ENCODE assay signal across 8 cellular contexts in genomic region chr22:40637181-40638150, GRCh38. TPM values are rescaled to one million over a fixed set of nuclear protein-coding genes. Genes with fewer than 3 reads are reported as not detected.
A peak's percentile ranks its signal among the peaks of the same experiment; 100 is the strongest.
DNase-seq lines count a peak whose midpoint lies in the region; ATAC-seq, FAIRE-seq and TF ChIP-seq lines count a peak whose summit lies in the region.

No MANE protein-coding gene starts in this region.

- ATAC-seq in HCT116 (peak; percentile 4), left cardiac atrium (peak; percentile 5 to 26), GM21367 (IDR thresholded peaks at IDR 0.05; ENCODE audit: unreplicated experiment) (no peak)
- ATAC-seq in activated naive CD4-positive, alpha-beta T cell treated with anti-CD3 and anti-CD28 coated beads, Interleukin-2, amount 50 U/mL, for 72 hours = peak; percentile 49 to 57

- no peak for TF ChIP-seq CTCF in HCT116 (IDR thresholded peaks at IDR 0.05 in 2 of 3, conservative IDR thresholded peaks at IDR 0.05 in 1 of 3; ENCODE audit: borderline replicate concordance in 1 of 3, insufficient read depth in 1 of 3, low read depth in 2 of 3, low read length in 2 of 3)

- peaks cover 33% of the 10 kb centered on the region for H3K4me1 ChIP-seq in CD4-positive, alpha-beta memory T cell (ENCODE audit: insufficient read depth, low read length)
- peaks cover 11 to 28% of the 10 kb centered on the region in 2 experiments; a peak in 3 of 4 replicates for H3K4me1 ChIP-seq in HCT116 (ENCODE audit: control insufficient read depth in 1 of 2, insufficient read depth in 2 of 2, low read length in 2 of 2)

- peak overlapping the region; percentile 98 for H3K4me2 ChIP-seq in HCT116 (ENCODE audit: low read length)

- peak overlapping the region; percentile 95 to 98 for H3K4me3 ChIP-seq in CD4-positive, alpha-beta memory T cell (ENCODE audit: low read length in 2 of 2)
- H3K4me3 ChIP-seq in HCT116 (replicated peaks in 1 of 2; ENCODE audit: low read depth in 1 of 2, low read length in 2 of 2) (peak overlapping the region; percentile 56 to 90), skeletal muscle cell (ENCODE audit: low read depth, low read length) (peak overlapping the region; percentile 82)

- H3K27ac ChIP-seq in CD4-positive, alpha-beta memory T cell (ENCODE audit: low read depth, low read length) = peak overlapping the region; percentile 85
- H3K27ac ChIP-seq in HCT116 (ENCODE audit: low read depth, low read length) = peak overlapping the region; percentile 60

- TF ChIP-seq POLR2A in HCT116 (IDR thresholded peaks at IDR 0.05; ENCODE audit: borderline replicate concordance, extremely low read depth, insufficient read depth, insufficient read length) = no peak

- peaks cover 0 to 1% (median 0%) of the 10 kb centered on the region in 8 donors for H3K9me3 Mint-ChIP-seq in CD4-positive, alpha-beta memory T cell
- no peaks in the 10 kb centered on the region for H3K9me3 Mint-ChIP-seq in activated naive CD4-positive, alpha-beta T cell treated with anti-CD3 and anti-CD28 coated beads, Interleukin-2, amount 50 U/mL, for 72 hours

- peaks cover 5% of the 10 kb centered on the region; the same call in 1 of the 2 replicates for H4K20me1 ChIP-seq in HCT116 (ENCODE audit: insufficient read depth)

- no peak overlapping the region for H2AFZ ChIP-seq in HCT116 (ENCODE audit: low read depth, low read length, poor library complexity, severe bottlenecking)

- H3K27me3 Mint-ChIP-seq in CD4-positive, alpha-beta memory T cell = no peaks in the 10 kb centered on the region

- POLR2A ChIA-PET in CD4-positive, alpha-beta memory T cell (lab: Charles Lee; ENCODE audit: partially characterized antibody) = interaction anchor here (0.5 to 2.0 kb wide), 23 partner anchors 8 to 1634 kb away, joined by 3 to 58 read pairs (median 3); partner anchors contain the start of genes PHF5A, SGSM3, ST13 and XPNPEP3
- POLR2A ChIA-PET in HCT116 (lab: Charles Lee) = interaction anchor here (0.7 to 1.7 kb wide), 6 partner anchors 9 to 17 kb away, joined by 3 to 14 read pairs (median 5); no protein-coding TSS in a partner anchor

- peak overlapping the region; percentile 79 for H3K9ac ChIP-seq in HCT116 (ENCODE audit: low read length)

- no peaks in the 10 kb centered on the region for H3K9me3 ChIP-seq in CD4-positive, alpha-beta memory T cell (ENCODE audit: control insufficient read depth in 1 of 2, low read length in 2 of 2)
- no peaks in the 10 kb centered on the region for H3K9me3 ChIP-seq in HCT116 (ENCODE audit: control insufficient read depth in 1 of 2, insufficient read depth in 1 of 2, low read depth in 1 of 2, low read length in 2 of 2)

- no peaks in the 10 kb centered on the region for H3K9me2 ChIP-seq in HCT116 (ENCODE audit: insufficient read depth)

- peak overlapping the region; percentile 92 to 99 (median 98) for H3K4me3 Mint-ChIP-seq in CD4-positive, alpha-beta memory T cell

- DNase-seq in CD4-positive, alpha-beta memory T cell = no peak
- DNase-seq in HCT116 (ENCODE audit: low read depth, low spot score) (no peak), RCC 7860 (ENCODE audit: low spot score) (peak; percentile 14), left cardiac atrium (peak; percentile 49), skeletal muscle cell (ENCODE audit: low read depth) (no peak), NCI-H187 treated with DMSO at 0.1 percent for 48 hours (lab: John Stamatoyannopoulos, UW) (no peak)
- DNase-seq in activated naive CD4-positive, alpha-beta T cell treated with anti-CD3 and anti-CD28 coated beads, Interleukin-2, amount 50 U/mL, for 72 hours (ENCODE audit: low spot score in 2 of 2) = peak; percentile 64 to 87

- peaks cover 38% of the 10 kb centered on the region for H3K79me2 ChIP-seq in HCT116 (ENCODE audit: insufficient read depth, low read length)

- FAIRE-seq in RCC 7860 (lab: Jason Lieb, UNC) = no peak

- BruUV-seq in HCT116 (replicated peaks; lab: Mats Ljungman, UMichigan) = TSS peak; percentile 94

- no peak for TF ChIP-seq RAD21 in HCT116 (IDR thresholded peaks at IDR 0.05; ENCODE audit: low read depth)

- peaks cover 0 to 9% of the 10 kb centered on the region in 2 donors for H3K36me3 Mint-ChIP-seq in CD4-positive, alpha-beta memory T cell
- H3K36me3 Mint-ChIP-seq in activated naive CD4-positive, alpha-beta T cell treated with anti-CD3 and anti-CD28 coated beads, Interleukin-2, amount 50 U/mL, for 72 hours = peaks cover 5 to 7% of the 10 kb centered on the region in 2 donors

- H3K27me3 ChIP-seq in CD4-positive, alpha-beta memory T cell (ENCODE audit: insufficient read depth, low read length) = no peaks in the 10 kb centered on the region
- no peaks in the 10 kb centered on the region for H3K27me3 ChIP-seq in HCT116 (ENCODE audit: insufficient read depth, low read length)

- RAD21 ChIA-PET in HCT116 (lab: Charles Lee; ENCODE audit: low non-redundant PET in 1 of 2, low total read pairs in 2 of 2, uncharacterized antibody in 2 of 2, unreplicated experiment in 2 of 2) = interaction anchor here in 1 of 2 experiments (1.0 to 1.2 kb wide), 2 partner anchors 9 to 113 kb away, joined by 3 read pairs; no protein-coding TSS in a partner anchor

- peaks cover 18 to 48% (median 26%) of the 10 kb centered on the region in 4 donors for H3K4me1 Mint-ChIP-seq in CD4-positive, alpha-beta memory T cell

- peak overlapping the region; percentile 92 to 99 (median 98) for H3K27ac Mint-ChIP-seq in CD4-positive, alpha-beta memory T cell
- H3K27ac Mint-ChIP-seq in activated naive CD4-positive, alpha-beta T cell treated with anti-CD3 and anti-CD28 coated beads, Interleukin-2, amount 50 U/mL, for 72 hours = peak overlapping the region; percentile 92 to 95

- H3K36me3 ChIP-seq in CD4-positive, alpha-beta memory T cell (ENCODE audit: insufficient read depth, low read length) = no peaks in the 10 kb centered on the region
- no peaks in the 10 kb centered on the region for H3K36me3 ChIP-seq in HCT116 (ENCODE audit: control insufficient read depth in 1 of 2, insufficient read depth in 2 of 2, low read length in 2 of 2)

- CTCF ChIA-PET in CD4-positive, alpha-beta memory T cell (lab: Charles Lee; ENCODE audit: partially characterized antibody) = interaction anchor here (1.0 to 2.6 kb wide), 10 partner anchors 9 to 201 kb away, joined by 3 to 18 read pairs (median 4); no protein-coding TSS in a partner anchor
- CTCF ChIA-PET in HCT116 (lab: Charles Lee) = interaction anchor here (1.0 to 1.2 kb wide), 2 partner anchors 9 to 262 kb away, joined by 4 read pairs; no protein-coding TSS in a partner anchor

- intact Hi-C loops in CD4-positive, alpha-beta memory T cell (cut with micrococcal nuclease) = loop anchor here (1.0 to 2.0 kb wide), 6 partner anchors 105 to 593 kb away; partner anchors contain the start of genes L3MBTL2, SLC25A17, ST13 and XPNPEP3
- intact Hi-C loops in HCT116 (cut with micrococcal nuclease) = no loop called here
- intact Hi-C loops in left cardiac atrium (cut with DNase I) = no loop called here

TF ChIP-seq in HCT116, 20 proteins besides CTCF, POLR2A, EP300 and RAD21:
- TF ChIP-seq, protein P1, sequence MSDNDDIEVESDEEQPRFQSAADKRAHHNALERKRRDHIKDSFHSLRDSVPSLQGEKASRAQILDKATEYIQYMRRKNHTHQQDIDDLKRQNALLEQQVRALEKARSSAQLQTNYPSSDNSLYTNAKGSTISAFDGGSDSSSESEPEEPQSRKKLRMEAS (IDR thresholded peaks at IDR 0.05) = no peak
- TF ChIP-seq SRF (IDR thresholded peaks at IDR 0.05; ENCODE audit: low read depth) (no peak), CEBPB (IDR thresholded peaks at IDR 0.05; ENCODE audit: low read depth) (no peak), EZH2 (IDR thresholded peaks at IDR 0.05) (no peak), ELF1 (IDR thresholded peaks at IDR 0.05; ENCODE audit: borderline replicate concordance, low read depth) (no peak), CBX3 (IDR thresholded peaks at IDR 0.05; ENCODE audit: low read depth) (no peak), ZFX (IDR thresholded peaks at IDR 0.05) (no peak), FOSL1 (IDR thresholded peaks at IDR 0.05; ENCODE audit: low read depth) (no peak), ZNF274 (IDR thresholded peaks at IDR 0.05; ENCODE audit: low read depth, low read length) (no peak), JUND (IDR thresholded peaks at IDR 0.05) (no peak), EZH2phosphoT487 (IDR thresholded peaks at IDR 0.05; ENCODE audit: borderline replicate concordance) (no peak), POLR2AphosphoS5 (IDR thresholded peaks at IDR 0.05; ENCODE audit: low read depth, low read length) (no peak), EGR1 (IDR thresholded peaks at IDR 0.05; ENCODE audit: low read depth) (no peak), ZBTB33 (IDR thresholded peaks at IDR 0.05; ENCODE audit: extremely low read depth, insufficient replicate concordance, low read length) (no peak), TCF7L2 (IDR thresholded peaks at IDR 0.05; ENCODE audit: borderline replicate concordance, extremely low read depth, insufficient read depth, insufficient read length) (no peak)

RNA-seq across cellular contexts. Expression of gene MRTFA, which starts 0.9 kb away (rescaled TPM):
- 10 to 100 TPM; 79.1 to 91.6 TPM for total RNA-seq in CD4-positive, alpha-beta memory T cell
- polyA plus RNA-seq in CD4-positive, alpha-beta memory T cell = 10 to 100 TPM in 1 of 2 donors, 1 to 10 TPM in 1; 5.3 to 22.7 TPM
- total RNA-seq in HCT116 (2021; ENCODE audit: unreplicated experiment) = 28.0 TPM
- 18.2 and 21.1 TPM in 2 replicates for polyA plus RNA-seq in HCT116 (2012)
- total RNA-seq in activated naive CD4-positive, alpha-beta T cell treated with anti-CD3 and anti-CD28 coated beads, Interleukin-2, amount 50 U/mL, for 72 hours = 10 to 100 TPM; 38.5 to 58.8 TPM
- total RNA-seq in left cardiac atrium = 10 to 100 TPM; 28.8 to 34.3 TPM

RNA-seq across cellular contexts. Expression of gene MCHR1, which starts 41.8 kb away (rescaled TPM):
- not detected for total RNA-seq in CD4-positive, alpha-beta memory T cell
- not detected for polyA plus RNA-seq in CD4-positive, alpha-beta memory T cell
- total RNA-seq in HCT116 (2021; ENCODE audit: unreplicated experiment) (not detected), left cardiac atrium (under 1 TPM; 0.21 TPM)
- polyA plus RNA-seq in HCT116 (2012) = not detected in 2 replicates
- not detected for total RNA-seq in activated naive CD4-positive, alpha-beta T cell treated with anti-CD3 and anti-CD28 coated beads, Interleukin-2, amount 50 U/mL, for 72 hours

Comparison
In these comparisons a context has a peak if more than half of its experiments do, and no peak if none do; other contexts are left out.
1. DNase-seq: peak in RCC 7860 (single experiment), activated naive CD4-positive, alpha-beta T cell treated with anti-CD3 and anti-CD28 coated beads, Interleukin-2, amount 50 U/mL, for 72 hours (2 of 2) and left cardiac atrium (single experiment); none in CD4-positive, alpha-beta memory T cell (0 of 5), HCT116 (single experiment), skeletal muscle cell (single experiment) and NCI-H187 treated with DMSO at 0.1 percent for 48 hours (single experiment).
2. Peak in every context shown above with its lines, with median percentiles within 50 percentile points of each other: H3K4me3 ChIP-seq.